In the genomic region with DNA sequence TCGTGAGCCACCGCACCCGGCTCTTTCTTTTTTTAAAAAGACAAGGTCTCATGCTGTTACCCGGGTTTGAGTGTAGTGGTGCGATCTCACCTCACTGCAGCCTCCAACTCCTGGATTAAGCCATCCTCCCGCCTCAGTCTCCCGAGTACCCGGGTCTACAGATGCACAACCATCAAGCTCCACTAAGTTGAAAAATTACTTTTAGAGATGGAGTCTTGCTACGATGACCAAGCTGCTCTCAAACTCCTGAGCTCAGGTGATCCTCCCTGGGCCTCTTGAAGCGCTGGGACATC, we compare ENCODE assay signal across 1 cellular context.
TF ChIP-seq lines count a peak whose summit lies in the region.

No MANE protein-coding gene starts in this region.

TF ChIP-seq in K562, 482 proteins besides CTCF, POLR2A, EP300 and RAD21:
- TF ChIP-seq ZNF511 (CRISPR knock-in tag; IDR thresholded peaks at IDR 0.05) (no peak), FOXA1 (IDR thresholded peaks at IDR 0.05; ENCODE audit: borderline replicate concordance) (no peak), NFE2 (IDR thresholded peaks at IDR 0.05; ENCODE audit: low read depth) (no peak), GTF2A2 (tag; IDR thresholded peaks at IDR 0.05) (no peak), BCL6 (CRISPR knock-in tag; IDR thresholded peaks at IDR 0.05) (no peak), PHTF2 (CRISPR knock-in tag; IDR thresholded peaks at IDR 0.05) (no peak), MECOM (CRISPR knock-in tag; IDR thresholded peaks at IDR 0.05) (no peak), CTCFL (IDR thresholded peaks at IDR 0.05; ENCODE audit: borderline replicate concordance, insufficient read depth, low read depth, low read length, poor library complexity, severe bottlenecking) (no peak), MAX (CRISPR knock-in tag; IDR thresholded peaks at IDR 0.05) (no peak), BMI1 (IDR thresholded peaks at IDR 0.05; ENCODE audit: low read length) (no peak), CTBP1 (IDR thresholded peaks at IDR 0.05; ENCODE audit: borderline replicate concordance) (no peak), ZNF197 (CRISPR knock-in tag; IDR thresholded peaks at IDR 0.05; ENCODE audit: low read depth) (no peak), IRF2 (CRISPR knock-in tag; IDR thresholded peaks at IDR 0.05) (no peak), ZNF445 (CRISPR knock-in tag; IDR thresholded peaks at IDR 0.05; ENCODE audit: low read depth) (no peak), ZNF431 (CRISPR knock-in tag; IDR thresholded peaks at IDR 0.05) (no peak)
- TF ChIP-seq, protein P1, sequence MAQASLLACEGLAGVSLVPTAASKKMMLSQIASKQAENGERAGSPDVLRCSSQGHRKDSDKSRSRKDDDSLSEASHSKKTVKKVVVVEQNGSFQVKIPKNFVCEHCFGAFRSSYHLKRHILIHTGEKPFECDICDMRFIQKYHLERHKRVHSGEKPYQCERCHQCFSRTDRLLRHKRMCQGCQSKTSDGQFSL (CRISPR knock-in tag; IDR thresholded peaks at IDR 0.05): no peak
- TF ChIP-seq, protein P1 (tag; IDR thresholded peaks at IDR 0.05): no peak
